ENCODE assay signal across 8 cellular contexts in the genomic region with DNA sequence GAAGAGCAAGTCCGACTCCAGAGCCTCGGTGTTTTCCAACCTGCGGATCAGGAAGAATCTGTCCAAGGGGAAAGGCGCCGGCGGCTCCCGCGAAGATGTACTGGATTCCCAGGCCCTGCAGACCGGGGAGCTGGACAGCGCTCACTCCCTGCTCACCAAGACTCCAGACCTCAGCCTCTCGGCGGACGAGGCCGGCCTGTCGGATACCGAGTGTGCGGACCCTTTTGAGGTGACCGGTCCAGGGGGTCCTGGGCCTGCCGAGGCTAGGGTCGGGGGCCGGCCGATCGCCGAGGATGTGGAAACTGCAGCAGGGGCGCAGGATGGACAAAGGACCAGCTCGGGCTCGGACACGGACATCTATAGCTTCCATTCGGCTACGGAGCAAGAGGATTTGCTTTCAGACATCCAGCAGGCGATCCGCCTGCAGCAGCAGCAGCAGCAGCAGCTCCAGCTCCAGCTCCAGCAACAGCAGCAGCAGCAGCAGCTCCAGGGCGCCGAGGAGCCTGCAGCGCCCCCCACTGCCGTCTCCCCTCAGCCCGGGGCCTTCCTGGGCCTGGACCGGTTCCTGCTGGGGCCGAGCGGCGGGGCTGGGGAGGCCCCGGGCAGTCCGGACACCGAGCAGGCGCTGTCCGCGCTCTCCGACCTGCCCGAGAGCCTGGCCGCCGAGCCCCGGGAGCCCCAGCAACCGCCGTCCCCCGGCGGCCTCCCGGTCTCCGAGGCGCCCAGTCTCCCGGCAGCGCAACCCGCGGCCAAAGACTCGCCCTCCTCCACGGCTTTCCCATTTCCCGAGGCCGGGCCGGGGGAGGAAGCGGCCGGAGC. TPM values are rescaled to one million over a fixed set of nuclear protein-coding genes. Genes with fewer than 3 reads are reported as not detected.
A peak's percentile ranks its signal among the peaks of the same experiment; 100 is the strongest.
DNase-seq lines count a peak whose midpoint lies in the region; ATAC-seq and TF ChIP-seq lines count a peak whose summit lies in the region.

No MANE protein-coding gene starts in this region.

- peak; percentile 66 for ATAC-seq in mucosa of descending colon

- peaks cover 12% of the 10 kb centered on the region for H3K4me1 ChIP-seq in mucosa of descending colon (ENCODE audit: low read depth)

- H3K36me3 ChIP-seq in mucosa of descending colon (ENCODE audit: low read depth), result no peaks in the 10 kb centered on the region

- H3K9me3 ChIP-seq in mucosa of descending colon, result no peaks in the 10 kb centered on the region

- DNase-seq in COLO829 (ENCODE audit: low spot score), result peak; percentile 45
- DNase-seq in NCI-H1092 treated with DMSO at 0.1 percent for 48 hours (lab: John Stamatoyannopoulos, UW), result peak; percentile 66
- DNase-seq in ecto neural progenitor cell (ENCODE audit: low spot score), result peak; percentile 72
- peak in 1 of 3 donors; percentile 40 for DNase-seq in mucosa of descending colon
- DNase-seq in activated gamma-delta T cell (lab: John Stamatoyannopoulos, UW), result no peak
- DNase-seq in T1000 (lab: John Stamatoyannopoulos, UW), result no peak
- DNase-seq in GF-D8 (lab: John Stamatoyannopoulos, UW), result no peak
- no peak for DNase-seq in activated CD4-positive, alpha-beta T cell treated with anti-CD3 and anti-CD28 coated beads for 1 hour

- intact Hi-C loops in mucosa of descending colon (cut with DNase I, micrococcal nuclease), result no loop called here

- H3K4me3 ChIP-seq in mucosa of descending colon, result peak overlapping the region; percentile 1

- TF ChIP-seq CTCF in mucosa of descending colon (IDR thresholded peaks at IDR 0.05), result no peak

RNA-seq across cellular contexts. Expression of a gene that starts 0.8 kb away (rescaled TPM):
- total RNA-seq in mucosa of descending colon, result 10 to 100 TPM in 1 of 3 donors, 1 to 10 TPM in 1, under 1 TPM in 1; 0.96 to 30.4 (median 3.5) TPM

Comparison
In these comparisons a context has a peak if more than half of its experiments do, and no peak if none do; other contexts are left out.
1. DNase-seq: peak in COLO829 (single experiment), NCI-H1092 treated with DMSO at 0.1 percent for 48 hours (single experiment) and ecto neural progenitor cell (single experiment); none in activated gamma-delta T cell (single experiment), T1000 (single experiment), GF-D8 (single experiment) and activated CD4-positive, alpha-beta T cell treated with anti-CD3 and anti-CD28 coated beads for 1 hour (single experiment).